Comparison of ENCODE assay signal across 18 cellular contexts in the genomic region with DNA sequence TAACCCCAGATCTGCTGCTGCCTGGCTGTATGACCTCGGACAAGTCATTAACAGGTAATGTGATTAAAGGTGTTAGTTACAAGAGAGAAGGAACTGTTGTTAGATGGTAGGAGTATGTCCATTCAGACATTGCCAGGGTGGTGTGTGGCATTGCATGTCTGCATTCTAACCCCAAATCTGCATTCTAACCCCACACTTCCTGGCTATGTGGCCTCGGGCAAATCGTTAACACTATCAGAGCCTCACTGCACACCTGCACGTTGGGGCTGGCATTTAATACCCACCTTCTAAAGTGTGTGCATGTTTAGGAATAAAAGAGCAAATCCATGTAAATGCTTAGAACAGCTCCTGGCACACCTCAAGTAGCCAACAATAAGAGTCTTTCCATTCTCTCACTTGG.
"Had no signal": no experiment of that assay in that cellular context is flagged by ENCODE, and none has a peak within 500 bp of the region (broad histone marks: within the 10 kb centered on the region; RNA-seq: fewer than 3 reads in every experiment).

No MANE protein-coding gene starts in this region.

- H3K4me3 ChIP-seq: body of pancreas, esophagus squamous epithelium, hepatocyte had no signal

- H3K4me2 ChIP-seq: hepatocyte had no signal

- H3K36me3 ChIP-seq: esophagus squamous epithelium had no signal

- H3K4me3 Mint-ChIP-seq: activated CD4-positive, alpha-beta T cell treated with anti-CD3 and anti-CD28 coated beads for 36 hours; activated naive CD4-positive, alpha-beta T cell treated with anti-CD3 and anti-CD28 coated beads, Interleukin-2, amount 50 U/mL, for 24 hours had no signal

- ATAC-seq: activated CD4-positive, alpha-beta T cell treated with anti-CD3 and anti-CD28 coated beads for 36 hours; body of pancreas; left lobe of liver had no signal

- H3K9me3 Mint-ChIP-seq: activated naive CD4-positive, alpha-beta T cell treated with anti-CD3 and anti-CD28 coated beads, Interleukin-2, amount 50 U/mL, for 24 hours; T-helper 1 cell treated with Interleukin-12 subunit alpha and Interleukin-12 subunit beta and Interleukin-4 antibody, amounts not matched to agents 30 μg/mL and 1 μg/mL, for 36 hours had no signal

- H3K4me1 ChIP-seq: parathyroid adenoma had no signal

- H3K27me3 Mint-ChIP-seq: activated CD4-positive, alpha-beta T cell treated with anti-CD3 and anti-CD28 coated beads for 36 hours; activated naive CD4-positive, alpha-beta T cell treated with anti-CD3 and anti-CD28 coated beads, Interleukin-2, amount 50 U/mL, for 24 hours had no signal

- H3K27ac ChIP-seq: body of pancreas, esophagus squamous epithelium, hepatocyte, parathyroid adenoma had no signal

- H3K27me3 ChIP-seq: body of pancreas, esophagus squamous epithelium had no signal

- H3K9ac ChIP-seq: parathyroid adenoma had no signal

- DNase-seq: activated CD4-positive, alpha-beta T cell treated with anti-CD3 and anti-CD28 coated beads for 36 hours; activated effector memory CD4-positive, alpha-beta T cell treated with Interleukin-2 at 50 U/mL for 16 hours; amygdala; body of pancreas; central memory CD4-positive, alpha-beta T cell; cortex of kidney; effector CD4-positive, alpha-beta T cell; esophagus squamous epithelium; retina; stimulated activated CD4-positive, alpha-beta T cell treated with anti-CD3 and anti-CD28 coated beads, Interleukin-12 subunit alpha, Interleukin-12 subunit beta, amount 100 ng/mL, for 4 hours; stimulated activated CD4-positive, alpha-beta T cell treated with anti-CD3 and anti-CD28 coated beads, Interleukin-2, amount 100 ng/mL, for 24 hours; stimulated activated naive CD4-positive, alpha-beta T cell; trophoblast cell had no signal

- H3K9me3 ChIP-seq: body of pancreas, esophagus squamous epithelium had no signal

- H3K27ac Mint-ChIP-seq: activated CD4-positive, alpha-beta T cell treated with anti-CD3 and anti-CD28 coated beads for 36 hours; activated naive CD4-positive, alpha-beta T cell treated with anti-CD3 and anti-CD28 coated beads, Interleukin-2, amount 50 U/mL, for 24 hours; T-helper 1 cell treated with Interleukin-12 subunit alpha and Interleukin-12 subunit beta and Interleukin-4 antibody, amounts not matched to agents 30 μg/mL and 1 μg/mL, for 36 hours had no signal
